In genomic region chr15:90234519-90234988, GRCh38 we compare ENCODE assay signal across 1 cellular context.
TF ChIP-seq lines count a peak whose summit lies in the region.

No MANE protein-coding gene starts in this region.

TF ChIP-seq in GM23338, 12 proteins besides CTCF, POLR2A, EP300 and RAD21 (continued from another document):
- TF ChIP-seq, protein P1, sequence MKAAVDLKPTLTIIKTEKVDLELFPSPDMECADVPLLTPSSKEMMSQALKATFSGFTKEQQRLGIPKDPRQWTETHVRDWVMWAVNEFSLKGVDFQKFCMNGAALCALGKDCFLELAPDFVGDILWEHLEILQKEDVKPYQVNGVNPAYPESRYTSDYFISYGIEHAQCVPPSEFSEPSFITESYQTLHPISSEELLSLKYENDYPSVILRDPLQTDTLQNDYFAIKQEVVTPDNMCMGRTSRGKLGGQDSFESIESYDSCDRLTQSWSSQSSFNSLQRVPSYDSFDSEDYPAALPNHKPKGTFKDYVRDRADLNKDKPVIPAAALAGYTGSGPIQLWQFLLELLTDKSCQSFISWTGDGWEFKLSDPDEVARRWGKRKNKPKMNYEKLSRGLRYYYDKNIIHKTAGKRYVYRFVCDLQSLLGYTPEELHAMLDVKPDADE (IDR thresholded peaks at IDR 0.05) = no peak
- TF ChIP-seq NANOG (IDR thresholded peaks at IDR 0.05; ENCODE audit: borderline replicate concordance) = no peak
- TF ChIP-seq ZNF331 (CRISPR knock-in tag; IDR thresholded peaks at IDR 0.05; ENCODE audit: low read depth) = no peak
- TF ChIP-seq ZNF114 (CRISPR knock-in tag; IDR thresholded peaks at IDR 0.05) = no peak
- no peak for TF ChIP-seq JUNB (IDR thresholded peaks at IDR 0.05; ENCODE audit: unreplicated experiment)
- no peak for TF ChIP-seq STAT1 (IDR thresholded peaks at IDR 0.05; ENCODE audit: unreplicated experiment)
- no peak for TF ChIP-seq POLR2AphosphoS5 (IDR thresholded peaks at IDR 0.05; ENCODE audit: low read depth)
